27 cellular contexts compared by ENCODE assay signal in genomic region chr12:47299586-47299985, GRCh38.
DNase-seq lines count a peak whose midpoint lies in the region; ATAC-seq and TF ChIP-seq lines count a peak whose summit lies in the region.
"Had no signal": no experiment of that assay in that cellular context is flagged by ENCODE, and none has a peak within 500 bp of the region (broad histone marks: within the 10 kb centered on the region; RNA-seq: fewer than 3 reads in every experiment).

No MANE protein-coding gene starts in this region.

- no peaks in the 10 kb centered on the region for H3K4me1 ChIP-seq in HEK293 (ENCODE audit: control insufficient read depth, insufficient read depth, low read length)
- H3K4me1 ChIP-seq: ascending aorta, gastroesophageal sphincter, parathyroid adenoma, upper lobe of left lung had no signal

- H3K36me3 ChIP-seq in HEK293 (ENCODE audit: control insufficient read depth in 2 of 2, insufficient read depth in 1 of 2, low read length in 2 of 2) = no peaks in the 10 kb centered on the region
- H3K36me3 ChIP-seq: ascending aorta, gastroesophageal sphincter, MG63, spleen, upper lobe of left lung had no signal

- POLR2A ChIA-PET in HEK293 (lab: Yijun Ruan, JAX) = no interaction called here

- peaks cover 15% of the 10 kb centered on the region for H3K36me3 Mint-ChIP-seq in activated CD8-positive, alpha-beta memory T cell treated with anti-CD3 and anti-CD28 coated beads, Interleukin-2, amount 10 ng/mL, durations not matched to agents 7 days and 5 days
- H3K36me3 Mint-ChIP-seq in activated T-helper 2 cell treated with anti-CD3 and anti-CD28 coated beads, Interferon-gamma antibody, Interleukin-2, Interleukin-4, amounts not matched to agents 10 μg/mL and 5 μg/mL and 100 μg/mL, durations not matched to agents 14 hours and 24 hours and 36 hours (ENCODE audit: low read depth) = peaks cover 32% of the 10 kb centered on the region
- peaks cover 8% of the 10 kb centered on the region for H3K36me3 Mint-ChIP-seq in natural killer cell treated with Interleukin-12 subunit alpha and Interleukin-12 subunit beta and Interleukin-15 and Interleukin-18, amount 100 ng/mL, for 72 hours

- no peaks in the 10 kb centered on the region for H3K27me3 Mint-ChIP-seq in activated CD8-positive, alpha-beta memory T cell treated with anti-CD3 and anti-CD28 coated beads, Interleukin-2, amount 10 ng/mL, durations not matched to agents 7 days and 5 days
- no peaks in the 10 kb centered on the region for H3K27me3 Mint-ChIP-seq in activated T-helper 2 cell treated with anti-CD3 and anti-CD28 coated beads, Interferon-gamma antibody, Interleukin-2, Interleukin-4, amounts not matched to agents 10 μg/mL and 5 μg/mL and 100 μg/mL, durations not matched to agents 14 hours and 24 hours and 36 hours (ENCODE audit: low read depth)
- no peaks in the 10 kb centered on the region for H3K27me3 Mint-ChIP-seq in natural killer cell treated with Interleukin-12 subunit alpha and Interleukin-12 subunit beta and Interleukin-15 and Interleukin-18, amount 100 ng/mL, for 72 hours
- H3K27me3 Mint-ChIP-seq: dendritic cell treated with granulocyte-macrophage colony-stimulating factor and Interleukin-4, amounts not matched to agents 40 ng/mL and 50 ng/mL, for 4 days had no signal

- H3K27ac Mint-ChIP-seq in activated CD8-positive, alpha-beta memory T cell treated with anti-CD3 and anti-CD28 coated beads, Interleukin-2, amount 10 ng/mL, durations not matched to agents 7 days and 5 days = peak overlapping the region; percentile 48
- peak overlapping the region; percentile 53 for H3K27ac Mint-ChIP-seq in activated T-helper 2 cell treated with anti-CD3 and anti-CD28 coated beads, Interferon-gamma antibody, Interleukin-2, Interleukin-4, amounts not matched to agents 10 μg/mL and 5 μg/mL and 100 μg/mL, durations not matched to agents 14 hours and 24 hours and 36 hours
- H3K27ac Mint-ChIP-seq in natural killer cell treated with Interleukin-12 subunit alpha and Interleukin-12 subunit beta and Interleukin-15 and Interleukin-18, amount 100 ng/mL, for 72 hours = peak overlapping the region; percentile 11 to 77
- H3K27ac Mint-ChIP-seq: dendritic cell treated with granulocyte-macrophage colony-stimulating factor and Interleukin-4, amounts not matched to agents 40 ng/mL and 50 ng/mL, for 4 days; HFFc6 had no signal

- H3K4me3 ChIP-seq in HEK293 (ENCODE audit: low read depth, low read length) (no peak overlapping the region), foreskin fibroblast (ENCODE audit: low read depth in 1 of 2, low read length in 2 of 2) (no peak overlapping the region)
- H3K4me3 ChIP-seq: ascending aorta, gastroesophageal sphincter, MG63, spleen, upper lobe of left lung had no signal

- no peak for TF ChIP-seq CTCF in HEK293 (tag by site-specific recombination; IDR thresholded peaks at IDR 0.05)
- no peak for TF ChIP-seq CTCF in foreskin fibroblast (IDR thresholded peaks at IDR 0.05; ENCODE audit: low read depth, low read length)

- CTCF ChIA-PET in activated CD8-positive, alpha-beta memory T cell treated with anti-CD3 and anti-CD28 coated beads, Interleukin-2, amount 10 ng/mL, durations not matched to agents 7 days and 5 days (lab: Charles Lee) = interaction anchor here (1.0 to 1.1 kb wide), 2 partner anchors 23 to 92 kb away, joined by 3 to 4 read pairs; no protein-coding TSS in a partner anchor
- CTCF ChIA-PET in HEK293 (lab: Yijun Ruan, JAX) = no interaction called here

- H3K27ac ChIP-seq in HEK293 (ENCODE audit: extremely low read depth, low read depth, low read length) = no peak overlapping the region
- H3K27ac ChIP-seq: ascending aorta, gastroesophageal sphincter, parathyroid adenoma, spleen, upper lobe of left lung had no signal

- peaks cover 41% of the 10 kb centered on the region for H3K4me1 Mint-ChIP-seq in activated CD8-positive, alpha-beta memory T cell treated with anti-CD3 and anti-CD28 coated beads, Interleukin-2, amount 10 ng/mL, durations not matched to agents 7 days and 5 days
- H3K4me1 Mint-ChIP-seq in activated T-helper 2 cell treated with anti-CD3 and anti-CD28 coated beads, Interferon-gamma antibody, Interleukin-2, Interleukin-4, amounts not matched to agents 10 μg/mL and 5 μg/mL and 100 μg/mL, durations not matched to agents 14 hours and 24 hours and 36 hours (ENCODE audit: low read depth) = peaks cover 41% of the 10 kb centered on the region
- H3K4me1 Mint-ChIP-seq in natural killer cell treated with Interleukin-12 subunit alpha and Interleukin-12 subunit beta and Interleukin-15 and Interleukin-18, amount 100 ng/mL, for 72 hours (ENCODE audit: low read depth in 2 of 2) = peaks cover 17 to 20% of the 10 kb centered on the region in 2 donors

- ATAC-seq in activated CD8-positive, alpha-beta memory T cell treated with anti-CD3 and anti-CD28 coated beads, Interleukin-2, amount 10 ng/mL, durations not matched to agents 7 days and 5 days = no peak
- ATAC-seq in natural killer cell treated with Interleukin-12 subunit alpha and Interleukin-12 subunit beta and Interleukin-15 and Interleukin-18, amount 100 ng/mL, for 72 hours = no peak
- ATAC-seq: gastroesophageal sphincter, right cardiac atrium, Right ventricle myocardium inferior had no signal

- DNase-seq in activated CD8-positive, alpha-beta memory T cell treated with anti-CD3 and anti-CD28 coated beads, Interleukin-2, amount 10 ng/mL, durations not matched to agents 7 days and 5 days = no peak
- DNase-seq in activated CD8-positive, alpha-beta memory T cell treated with anti-CD3 and anti-CD28 coated beads, Interleukin-2, amount 50 U/mL, for 48 hours = no peak
- DNase-seq in activated T-helper 2 cell treated with anti-CD3 and anti-CD28 coated beads, Interferon-gamma antibody, Interleukin-2, Interleukin-4, amounts not matched to agents 10 μg/mL and 5 μg/mL and 100 μg/mL, durations not matched to agents 14 hours and 24 hours and 36 hours (ENCODE audit: low spot score) = no peak
- no peak for DNase-seq in natural killer cell treated with Interleukin-12 subunit alpha and Interleukin-12 subunit beta and Interleukin-15 and Interleukin-18, amount 100 ng/mL, for 72 hours (ENCODE audit: low spot score)
- DNase-seq in NK-92 treated with Interleukin-12 subunit alpha and Interleukin-12 subunit beta, amount 100 ng/mL, for 24 hours (lab: John Stamatoyannopoulos, UW) = no peak
- DNase-seq in foreskin fibroblast (no peak), DMS 273 treated with DMSO at 0.1 percent for 48 hours (lab: John Stamatoyannopoulos, UW) (no peak)
- DNase-seq: activated CD4-positive, CD25-positive, alpha-beta regulatory T cell treated with anti-CD3 and anti-CD28 coated beads, Interleukin-2, amount 50 U/mL, for 72 hours; activated gamma-delta T cell; COR-L47; DMS79 treated with DMSO at 0.1 percent for 48 hours; HFFc6; islet precursor cell; MG63; NCI-H1417; NCI-H446; OCI-M1; right cardiac atrium; spleen; stimulated activated CD4-positive, alpha-beta T cell treated with anti-CD3 and anti-CD28 coated beads, Interleukin-4, amount 100 ng/mL, for 4 hours; upper lobe of left lung had no signal

- H3K9me3 Mint-ChIP-seq in activated CD8-positive, alpha-beta memory T cell treated with anti-CD3 and anti-CD28 coated beads, Interleukin-2, amount 10 ng/mL, durations not matched to agents 7 days and 5 days (ENCODE audit: low read depth) = peaks cover 6% of the 10 kb centered on the region
- H3K9me3 Mint-ChIP-seq in activated T-helper 2 cell treated with anti-CD3 and anti-CD28 coated beads, Interferon-gamma antibody, Interleukin-2, Interleukin-4, amounts not matched to agents 10 μg/mL and 5 μg/mL and 100 μg/mL, durations not matched to agents 14 hours and 24 hours and 36 hours = peaks cover 21% of the 10 kb centered on the region
- H3K9me3 Mint-ChIP-seq in natural killer cell treated with Interleukin-12 subunit alpha and Interleukin-12 subunit beta and Interleukin-15 and Interleukin-18, amount 100 ng/mL, for 72 hours = peaks cover 3% of the 10 kb centered on the region
- H3K9me3 Mint-ChIP-seq: dendritic cell treated with granulocyte-macrophage colony-stimulating factor and Interleukin-4, amounts not matched to agents 40 ng/mL and 50 ng/mL, for 4 days had no signal

- H3K4me3 Mint-ChIP-seq in activated CD8-positive, alpha-beta memory T cell treated with anti-CD3 and anti-CD28 coated beads, Interleukin-2, amount 10 ng/mL, durations not matched to agents 7 days and 5 days = no peak overlapping the region
- no peak overlapping the region for H3K4me3 Mint-ChIP-seq in activated T-helper 2 cell treated with anti-CD3 and anti-CD28 coated beads, Interferon-gamma antibody, Interleukin-2, Interleukin-4, amounts not matched to agents 10 μg/mL and 5 μg/mL and 100 μg/mL, durations not matched to agents 14 hours and 24 hours and 36 hours (ENCODE audit: low read depth)
- H3K4me3 Mint-ChIP-seq in natural killer cell treated with Interleukin-12 subunit alpha and Interleukin-12 subunit beta and Interleukin-15 and Interleukin-18, amount 100 ng/mL, for 72 hours = no peak overlapping the region
- H3K4me3 Mint-ChIP-seq: dendritic cell treated with granulocyte-macrophage colony-stimulating factor and Interleukin-4, amounts not matched to agents 40 ng/mL and 50 ng/mL, for 4 days; HFFc6 had no signal

- intact Hi-C loops in activated T-helper 2 cell treated with anti-CD3 and anti-CD28 coated beads, Interferon-gamma antibody, Interleukin-2, Interleukin-4, amounts not matched to agents 10 μg/mL and 5 μg/mL and 100 μg/mL, durations not matched to agents 14 hours and 24 hours and 36 hours (cut with micrococcal nuclease) = no loop called here

- no peaks in the 10 kb centered on the region for H3K9me3 ChIP-seq in HEK293 (ENCODE audit: control insufficient read depth, insufficient read depth, low read depth, low read length)
- H3K9me3 ChIP-seq: ascending aorta, gastroesophageal sphincter, spleen, upper lobe of left lung had no signal

TF ChIP-seq in HEK293, 187 proteins besides CTCF, POLR2A, EP300 and RAD21:
- TF ChIP-seq ZNF529 (tag by site-specific recombination; IDR thresholded peaks at IDR 0.05; ENCODE audit: insufficient replicate concordance) (no peak), ZNF513 (tag by site-specific recombination; IDR thresholded peaks at IDR 0.05) (peak; percentile 79)
